Comparison of ENCODE assay signal across 16 cellular contexts in genomic region chr6:126716826-126717514, GRCh38.
A peak's percentile ranks its signal among the peaks of the same experiment; 100 is the strongest.
DNase-seq lines count a peak whose midpoint lies in the region; ATAC-seq, FAIRE-seq and TF ChIP-seq lines count a peak whose summit lies in the region.
"Had no signal": no experiment of that assay in that cellular context is flagged by ENCODE, and none has a peak within 500 bp of the region (broad histone marks: within the 10 kb centered on the region; RNA-seq: fewer than 3 reads in every experiment).

No MANE protein-coding gene starts in this region.

- H3K4me1 ChIP-seq in lung (ENCODE audit: control insufficient read depth in 2 of 2, insufficient read depth in 2 of 2, low read length in 2 of 2) = no peaks in the 10 kb centered on the region

- H3K36me3 ChIP-seq in lung (ENCODE audit: control insufficient read depth in 2 of 2, insufficient read depth in 2 of 2, low read length in 2 of 2) = no peaks in the 10 kb centered on the region
- H3K36me3 ChIP-seq: tibial artery had no signal

- WGBS in lung, 2 donors = 42 to 53% methylated on average over 3 of the region's 3 CpGs

- FAIRE-seq in urothelium cell line (lab: Jason Lieb, UNC) = no peak
- FAIRE-seq: frontal cortex, G401.6 had no signal

- no peaks in the 10 kb centered on the region for H3K9me3 ChIP-seq in lung (ENCODE audit: control insufficient read depth in 2 of 2, insufficient read depth in 1 of 2, low read length in 1 of 2)
- H3K9me3 ChIP-seq: tibial artery had no signal

- peak; percentile 47 for ATAC-seq in lung (ENCODE audit: insufficient read depth, low FRiP score)
- no peak for ATAC-seq in HG03432 (IDR thresholded peaks at IDR 0.05; ENCODE audit: unreplicated experiment)
- no peak for ATAC-seq in GM19467 (IDR thresholded peaks at IDR 0.05; ENCODE audit: unreplicated experiment)
- no peak for ATAC-seq in GM19023 (IDR thresholded peaks at IDR 0.05; ENCODE audit: unreplicated experiment)

- H3K4me3 ChIP-seq in lung = no peak overlapping the region
- H3K4me3 ChIP-seq: tibial artery had no signal

- no peak overlapping the region for H3K27ac ChIP-seq in lung (ENCODE audit: low read depth in 1 of 2, low read length in 1 of 2)
- H3K27ac ChIP-seq: 22Rv1, tibial artery had no signal

- no peak for TF ChIP-seq CTCF in lung (IDR thresholded peaks at IDR 0.05; ENCODE audit: control extremely low read depth, extremely low read depth)

- DNase-seq in DMS53 (lab: John Stamatoyannopoulos, UW) = peak; percentile 14
- no peak for DNase-seq in DMS53 treated with DMSO at 0.1 percent for 48 hours (lab: John Stamatoyannopoulos, UW; ENCODE audit: unreplicated experiment)
- DNase-seq in cerebellum (ENCODE audit: low spot score) = peak; percentile 1
- DNase-seq in lung (ENCODE audit: low spot score) = no peak
- peak; percentile 17 for DNase-seq in urothelium cell line (ENCODE audit: low spot score)
- DNase-seq: activated effector memory CD4-positive, alpha-beta T cell treated with anti-CD3 and anti-CD28 coated beads, Interleukin-2, amount 50 U/mL, for 16 hours; effector CD8-positive, alpha-beta T cell; NCI-H1105 treated with DMSO at 0.1 percent for 48 hours; stimulated activated CD8-positive, alpha-beta memory T cell treated with anti-CD3 and anti-CD28 coated beads, Interleukin-4, amount 100 ng/mL, for 48 hours; tibial artery had no signal

- H3K27me3 ChIP-seq in lung (ENCODE audit: control insufficient read depth, insufficient read depth) = no peaks in the 10 kb centered on the region
- H3K27me3 ChIP-seq: tibial artery had no signal

Comparison
In these comparisons a context has a peak if more than half of its experiments do, and no peak if none do; other contexts are left out.
1. DNase-seq: peak in DMS53 (single experiment), cerebellum (single experiment) and urothelium cell line (single experiment); none in DMS53 treated with DMSO at 0.1 percent for 48 hours (single experiment) and lung (single experiment).